In genomic region chr15:83340087-83340486, GRCh38 we compare ENCODE assay signal across 9 cellular contexts. TPM values are rescaled to one million over a fixed set of nuclear protein-coding genes. Genes with fewer than 3 reads are reported as not detected.
"Had no signal": no experiment of that assay in that cellular context is flagged by ENCODE, and none has a peak within 500 bp of the region (broad histone marks: within the 10 kb centered on the region; RNA-seq: fewer than 3 reads in every experiment).

No MANE protein-coding gene starts in this region.

- DNase-seq: IMR-90, KBM-7, KG1 had no signal

- H3K4me2 ChIP-seq: KMS-11 had no signal

- H3K27ac ChIP-seq: HL-60, KMS-11 had no signal

- ATAC-seq: HepG2 had no signal

- FAIRE-seq: HepG2, HTR-8/SVneo had no signal

- H3K9ac ChIP-seq: KMS-11 had no signal

RNA-seq across cellular contexts. Expression of gene BNC1, which starts 55.6 kb away (rescaled TPM):
- total RNA-seq: HepG2, HT-29 had no signal
- polyA plus RNA-seq: HepG2, IgD-negative memory B cell had no signal
